Comparison of ENCODE assay signal across 8 cellular contexts in genomic region chr7:96709381-96710228, GRCh38. TPM values are rescaled to one million over a fixed set of nuclear protein-coding genes. Genes with fewer than 3 reads are reported as not detected.
A peak's percentile ranks its signal among the peaks of the same experiment; 100 is the strongest.
DNase-seq lines count a peak whose midpoint lies in the region; ATAC-seq and TF ChIP-seq lines count a peak whose summit lies in the region.

Gene SEM1, minus strand, starts transcription at chr7:96709846. Its CDS starts 83 bp downstream, at chr7:96709763.

- H3F3A ChIP-seq in PC-9 (ENCODE audit: insufficient read depth, low read depth): no peaks in the 10 kb centered on the region

- H4K20me1 ChIP-seq in PC-9 (ENCODE audit: insufficient read depth): peaks cover 12% of the 10 kb centered on the region

- H2AFZ ChIP-seq in PC-9: peak within 1 kb of the TSS; percentile 92

- peak within 1 kb of the TSS; percentile 83 for H3K27ac ChIP-seq in PC-9
- peak within 1 kb of the TSS; percentile 93 to 97 (median 95) for H3K27ac ChIP-seq in esophagus squamous epithelium

- TF ChIP-seq CTCF in PC-9 (conservative IDR thresholded peaks at IDR 0.05) (no peak), esophagus squamous epithelium (IDR thresholded peaks at IDR 0.05) (peak in 1 of 6 experiments; percentile 18)

- H3K79me2 ChIP-seq in PC-9 (ENCODE audit: low read depth): peaks cover 49% of the 10 kb centered on the region

- H3K27me3 ChIP-seq in PC-9 (ENCODE audit: insufficient read depth, low read depth) (no peaks in the 10 kb centered on the region), esophagus squamous epithelium (no peaks in the 10 kb centered on the region)

- H3K9me2 ChIP-seq in PC-9 (ENCODE audit: insufficient read depth): no peaks in the 10 kb centered on the region

- intact Hi-C loops in PC-9 (cut with micrococcal nuclease; ENCODE audit: unreplicated experiment) (loop anchor here (2.0 to 10.0 kb wide), 3 partner anchors 163 to 625 kb away; partner anchors contain the start of gene SLC25A13), esophagus squamous epithelium (cut with DNase I) (no loop called here)

- H3K36me3 ChIP-seq in PC-9 (ENCODE audit: low read depth) (peaks cover 14% of the 10 kb centered on the region; the same call in 1 of the 2 replicates), esophagus squamous epithelium (peaks cover 0 to 11% (median 0%) of the 10 kb centered on the region in 3 donors)

- POLR2A ChIA-PET in PC-9 (lab: Charles Lee; ENCODE audit: unreplicated experiment): interaction anchor here (0.6 to 0.7 kb wide), 2 partner anchors 20 to 162 kb away, joined by 3 to 4 read pairs; no protein-coding TSS in a partner anchor

- TF ChIP-seq POLR2A in esophagus squamous epithelium (IDR thresholded peaks at IDR 0.05): peak in 1 of 4 donors; percentile 41

- H3K4me1 ChIP-seq in PC-9 (replicated peaks; ENCODE audit: insufficient read depth) (peaks cover 20% of the 10 kb centered on the region), esophagus squamous epithelium (peaks cover 7 to 44% (median 8%) of the 10 kb centered on the region in 3 donors)

- WGBS in esophagus squamous epithelium, 2 donors: 1 to 2% methylated on average over 38 to 41 of the region's 46 CpGs

- peak; percentile 88 for ATAC-seq in GM21526 (IDR thresholded peaks at IDR 0.05; ENCODE audit: low FRiP score, unreplicated experiment)

- CTCF ChIA-PET in PC-9 (lab: Charles Lee): no interaction called here

- peak within 1 kb of the TSS; percentile 77 for H3K4me3 ChIP-seq in PC-9
- H3K4me3 ChIP-seq in esophagus squamous epithelium: peak within 1 kb of the TSS; percentile 83 to 93 (median 90)

- DNase-seq in DMS153 (lab: John Stamatoyannopoulos, UW) (peak; percentile 84), HuH-7.5 (ENCODE audit: low spot score) (peak; percentile 51), PC-9 (peak; percentile 78 to 81), esophagus squamous epithelium (lab: John Stamatoyannopoulos, UW) (peak; percentile 10), myocyte (ENCODE audit: low read depth) (peak; percentile 95)
- peak; percentile 78 to 80 for DNase-seq in activated T-cell treated with anti-CD3 and anti-CD28 coated beads, Interleukin-2, amount 50 U/mL, for 48 hours
- DNase-seq in stimulated activated CD8-positive, alpha-beta memory T cell treated with anti-CD3 and anti-CD28 coated beads, Interleukin-7, amount 100 ng/mL, for 48 hours (ENCODE audit: extremely low read depth in 1 of 2, low read depth in 1 of 2): peak; percentile 37 to 52

- peak within 1 kb of the TSS; percentile 87 for H3K4me2 ChIP-seq in PC-9

- H3K9me3 ChIP-seq in PC-9 (ENCODE audit: insufficient read depth, low read depth) (peaks cover 9% of the 10 kb centered on the region; the same call in 1 of the 2 replicates), esophagus squamous epithelium (peaks cover 0 to 18% (median 11%) of the 10 kb centered on the region in 3 donors)

- BruUV-seq in PC-9 (replicated peaks; lab: Mats Ljungman, UMichigan): TSS peak; percentile 89

RNA-seq across cellular contexts. Expression of gene SEM1, which starts in this region (rescaled TPM):
- 108 and 131 TPM in 2 replicates for total RNA-seq in PC-9 (2021)
- 10 to 100 TPM; 26.6 to 44.1 (median 35.0) TPM for total RNA-seq in esophagus squamous epithelium
- 17.2 and 59.0 TPM in 2 replicates for total RNA-seq in myocyte
- 300 TPM for polyA plus RNA-seq in myocyte (2012)

Comparison
In these comparisons a context has a peak if more than half of its experiments do, and no peak if none do; other contexts are left out.
1. Peak in every context shown above with its lines: DNase-seq, ATAC-seq, H3K4me3 ChIP-seq and H3K27ac ChIP-seq.
2. DNase-seq: peak in every context shown above with its lines; median percentile 95 in myocyte; 84 in DMS153; 80 in PC-9; 79 in activated T-cell treated with anti-CD3 and anti-CD28 coated beads, Interleukin-2, amount 50 U/mL, for 48 hours; 51 in HuH-7.5; 44 in stimulated activated CD8-positive, alpha-beta memory T cell treated with anti-CD3 and anti-CD28 coated beads, Interleukin-7, amount 100 ng/mL, for 48 hours; 10 in esophagus squamous epithelium.